Comparison of ENCODE assay signal across 27 cellular contexts in the genomic region with DNA sequence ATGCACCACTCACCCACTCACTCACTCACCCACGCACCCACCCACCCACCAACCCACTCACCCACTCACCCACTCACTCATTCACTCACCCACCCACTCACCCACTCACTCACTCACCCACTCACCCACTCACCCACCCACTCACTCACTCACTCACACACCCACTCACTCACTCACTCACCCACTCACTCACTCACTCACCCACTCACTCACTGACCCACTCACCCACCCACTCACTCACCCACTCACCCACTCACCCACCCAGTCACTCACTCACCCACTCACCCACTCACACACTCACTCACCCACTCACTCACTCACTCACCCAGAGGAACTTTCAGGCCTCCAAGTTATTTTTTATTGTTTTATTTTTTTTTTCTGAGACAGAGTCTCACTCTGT.
"Had no signal": no experiment of that assay in that cellular context is flagged by ENCODE, and none has a peak within 500 bp of the region (broad histone marks: within the 10 kb centered on the region; RNA-seq: fewer than 3 reads in every experiment).

No MANE protein-coding gene starts in this region.

- H3K4me1 ChIP-seq: esophagus muscularis mucosa, foreskin keratinocyte, gastroesophageal sphincter, prostate gland, right atrium auricular region, sigmoid colon, tibial nerve, upper lobe of right lung had no signal

- H3K9me3 ChIP-seq: esophagus muscularis mucosa, gastroesophageal sphincter, heart left ventricle, left lung, mucosa of descending colon, prostate gland, right atrium auricular region, sigmoid colon, testis, tibial nerve, upper lobe of right lung had no signal

- H3K36me3 ChIP-seq: esophagus muscularis mucosa, gastroesophageal sphincter, heart left ventricle, left lung, prostate gland, right atrium auricular region, sigmoid colon, tibial nerve, upper lobe of right lung had no signal

- H3K27me3 ChIP-seq: foreskin keratinocyte, hepatocyte, right atrium auricular region, sigmoid colon, testis, tibial nerve had no signal

- ATAC-seq: foreskin keratinocyte; gastroesophageal sphincter; heart left ventricle; left cardiac atrium; natural killer cell treated with Interleukin-12 subunit alpha and Interleukin-12 subunit beta and Interleukin-15 and Interleukin-18, amount 100 ng/mL, for 72 hours; stimulated activated memory B cell treated with anti-CD40 and anti-IgM and Interleukin-4, amounts not matched to agents 10 μg/mL and 1 μg/mL and 100 μg/mL, for 72 hours; stimulated activated naive CD8-positive, alpha-beta T cell treated with anti-CD3 and anti-CD28 coated beads, Interleukin-15, Interleukin-2, amounts not matched to agents 100 U/mL and 50 U/mL, for 24 hours; upper lobe of right lung had no signal

- H2AFZ ChIP-seq: hepatocyte had no signal

- H3K79me2 ChIP-seq: hepatocyte had no signal

- H3K4me2 ChIP-seq: hepatocyte had no signal

- H3K27ac ChIP-seq: coronary artery, esophagus muscularis mucosa, foreskin keratinocyte, gastroesophageal sphincter, heart left ventricle, left lung, prostate gland, right atrium auricular region, sigmoid colon, testis, tibial nerve, upper lobe of right lung had no signal

- FAIRE-seq: endothelial cell of umbilical vein had no signal

- H3K4me3 ChIP-seq: coronary artery, esophagus muscularis mucosa, gastroesophageal sphincter, heart left ventricle, hepatocyte, left lung, mucosa of descending colon, prostate gland, right atrium auricular region, sigmoid colon, testis, tibial nerve, upper lobe of right lung had no signal

- DNase-seq: dermis blood vessel endothelial cell; effector memory CD4-positive, alpha-beta T cell; foreskin keratinocyte; heart left ventricle; kidney; left cardiac atrium; left lung; mesenchymal stem cell; naive B cell; sigmoid colon; stimulated activated CD4-positive, alpha-beta T cell treated with anti-CD3 and anti-CD28 coated beads, Interleukin-2, amount 100 ng/mL, for 24 hours; stimulated activated CD4-positive, alpha-beta T cell treated with anti-CD3 and anti-CD28 coated beads, Interleukin-4, amount 100 ng/mL, for 24 hours; stimulated activated naive CD8-positive, alpha-beta T cell treated with anti-CD3 and anti-CD28 coated beads, Interleukin-15, Interleukin-2, amounts not matched to agents 100 U/mL and 50 U/mL, for 24 hours; substantia nigra; testis; upper lobe of right lung had no signal
